Comparison of ENCODE assay signal across 19 cellular contexts in the genomic region with DNA sequence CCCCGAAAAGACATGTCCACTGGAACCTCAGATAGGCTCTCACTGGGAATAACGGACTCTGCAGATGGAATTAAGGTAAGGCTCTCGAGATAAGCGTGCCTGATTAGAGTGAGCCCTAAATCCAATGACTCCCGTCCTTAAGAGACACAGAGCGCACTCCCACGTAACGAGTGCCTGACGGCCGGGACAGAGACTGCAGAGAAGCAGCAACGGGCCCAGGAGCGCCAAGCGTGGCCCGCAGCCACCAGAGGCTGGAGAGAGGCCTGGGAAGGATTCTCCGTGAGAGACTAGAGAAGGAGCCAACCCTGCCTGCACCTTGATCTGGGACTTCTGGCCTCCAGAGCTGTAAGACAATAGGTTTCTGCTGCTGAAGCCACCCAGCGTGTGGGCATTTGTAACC. TPM values are rescaled to one million over a fixed set of nuclear protein-coding genes. Genes with fewer than 3 reads are reported as not detected.
DNase-seq lines count a peak whose midpoint lies in the region; TF ChIP-seq lines count a peak whose summit lies in the region.
"Had no signal": no experiment of that assay in that cellular context is flagged by ENCODE, and none has a peak within 500 bp of the region (broad histone marks: within the 10 kb centered on the region; RNA-seq: fewer than 3 reads in every experiment).

No MANE protein-coding gene starts in this region.

- peaks cover 0 to 3% (median 0%) of the 10 kb centered on the region in 5 experiments for H3K9me3 Mint-ChIP-seq in brain
- H3K9me3 Mint-ChIP-seq in activated naive CD8-positive, alpha-beta T cell treated with anti-CD3 and anti-CD28 coated beads for 36 hours, result no peaks in the 10 kb centered on the region

- no peaks in the 10 kb centered on the region for H3K9me3 ChIP-seq in osteoblast (ENCODE audit: low read depth, low read length)

- H2AFZ ChIP-seq in osteoblast (ENCODE audit: low read length), result no peak overlapping the region

- H3K4me2 ChIP-seq in osteoblast (ENCODE audit: insufficient read depth, low read length), result no peak overlapping the region
- H3K4me2 ChIP-seq: KMS-11 had no signal

- H3K36me3 Mint-ChIP-seq in brain, result peaks cover 22% of the 10 kb centered on the region
- H3K36me3 Mint-ChIP-seq in activated naive CD8-positive, alpha-beta T cell treated with anti-CD3 and anti-CD28 coated beads for 36 hours, result no peaks in the 10 kb centered on the region

- H3K79me2 ChIP-seq in osteoblast (ENCODE audit: insufficient read depth, low read length), result no peaks in the 10 kb centered on the region

- H3K27me3 Mint-ChIP-seq in brain, result peaks cover 4% of the 10 kb centered on the region
- no peaks in the 10 kb centered on the region for H3K27me3 Mint-ChIP-seq in activated naive CD8-positive, alpha-beta T cell treated with anti-CD3 and anti-CD28 coated beads for 36 hours

- peaks cover 10% of the 10 kb centered on the region for H4K20me1 ChIP-seq in osteoblast (ENCODE audit: insufficient read depth, low read length)

- H3K4me3 ChIP-seq in H7 (ENCODE audit: insufficient read depth, low read depth, low read length) (no peak overlapping the region), osteoblast (ENCODE audit: insufficient read depth, low read length) (no peak overlapping the region)
- H3K4me3 ChIP-seq: GM12878, SK-N-MC had no signal

- H3K4me3 Mint-ChIP-seq in brain, result no peak overlapping the region
- no peak overlapping the region for H3K4me3 Mint-ChIP-seq in activated naive CD8-positive, alpha-beta T cell treated with anti-CD3 and anti-CD28 coated beads for 36 hours

- peaks cover 36% of the 10 kb centered on the region for H3K4me1 Mint-ChIP-seq in brain
- H3K4me1 Mint-ChIP-seq in activated naive CD8-positive, alpha-beta T cell treated with anti-CD3 and anti-CD28 coated beads for 36 hours, result no peaks in the 10 kb centered on the region

- H3K36me3 ChIP-seq in H7 (replicated peaks; ENCODE audit: control insufficient read depth, insufficient read depth, low read length) (no peaks in the 10 kb centered on the region), osteoblast (ENCODE audit: insufficient read depth, low read length) (no peaks in the 10 kb centered on the region)

- DNase-seq in 8988T (peak; percentile 6), H7 (peak; percentile 62), osteoblast (ENCODE audit: insufficient read length, low spot score, missing footprints) (peak; percentile 48), amniotic stem cell (lab: John Stamatoyannopoulos, UW) (no peak), LoVo (ENCODE audit: low spot score) (no peak), SW 1271 (lab: John Stamatoyannopoulos, UW) (no peak)
- DNase-seq in activated naive CD8-positive, alpha-beta T cell treated with anti-CD3 and anti-CD28 coated beads for 36 hours, result no peak
- DNase-seq: COR-L47, DND-41, NCI-H1105, NCI-H146, NCI-H2029, NCI-H524 treated with DMSO at 0.1 percent for 48 hours, PC-3, SHP77 treated with DMSO at 0.1 percent for 48 hours had no signal

- no peaks in the 10 kb centered on the region for H3K4me1 ChIP-seq in osteoblast (ENCODE audit: insufficient read depth, low read length)

- no peak overlapping the region for H3K27ac ChIP-seq in osteoblast (ENCODE audit: low read depth, low read length)
- H3K27ac ChIP-seq: KMS-11, SK-N-MC had no signal

- TF ChIP-seq CTCF in brain (conservative IDR thresholded peaks at IDR 0.05) (no peak), osteoblast (IDR thresholded peaks at IDR 0.05; ENCODE audit: extremely low read depth, low read depth, low read length) (no peak)

- H3K27ac Mint-ChIP-seq in brain, result peak overlapping the region; percentile 40 to 83 (median 60)
- no peak overlapping the region for H3K27ac Mint-ChIP-seq in activated naive CD8-positive, alpha-beta T cell treated with anti-CD3 and anti-CD28 coated beads for 36 hours

- H3K27me3 ChIP-seq in H7 (ENCODE audit: control insufficient read depth, insufficient read depth, low read length) (no peaks in the 10 kb centered on the region), osteoblast (ENCODE audit: insufficient read depth, low read length) (no peaks in the 10 kb centered on the region)

RNA-seq across cellular contexts. Expression of a gene that starts 20.0 kb away (rescaled TPM):
- 44.3 and 61.9 TPM in 2 replicates for total RNA-seq in H7 (2014; rRNA removed; shearing (Covaris generic))
- polyA plus RNA-seq in brain (ENCODE audit: insufficient read depth, low read depth, low replicate concordance), result 36.8 TPM
- total RNA-seq in osteoblast, result 61.3 and 83.6 TPM in 2 replicates
- total RNA-seq in activated naive CD8-positive, alpha-beta T cell treated with anti-CD3 and anti-CD28 coated beads for 36 hours, result 10 to 100 TPM; 47.6 to 48.0 TPM

Comparison
In these comparisons a context has a peak if more than half of its experiments do, and no peak if none do; other contexts are left out.
1. DNase-seq: peak in 8988T (single experiment), H7 (single experiment) and osteoblast (single experiment); none in amniotic stem cell (single experiment), LoVo (single experiment), activated naive CD8-positive, alpha-beta T cell treated with anti-CD3 and anti-CD28 coated beads for 36 hours (single experiment) and SW 1271 (0 of 2).